ENCODE assay signal across 2 cellular contexts in genomic region chr4:76305971-76306881, GRCh38.
TF ChIP-seq lines count a peak whose summit lies in the region.

Gene STBD1 (plus strand): TSS chr4:76306733. CDS start chr4:76306770, 37 bp downstream.

TF ChIP-seq in WTC11, 78 proteins besides CTCF, POLR2A, EP300 and RAD21 (continued from another document and continues in another):
- no peak for TF ChIP-seq CDX4 (CRISPR knock-in tag; IDR thresholded peaks at IDR 0.05; ENCODE audit: borderline replicate concordance)
- TF ChIP-seq SP1 (CRISPR knock-in tag; conservative IDR thresholded peaks at IDR 0.05) = 0 out of 2 replicates have a peak, but pooled peaks have one; percentile 50
- TF ChIP-seq KAT7 (CRISPR knock-in tag; IDR thresholded peaks at IDR 0.05; ENCODE audit: borderline replicate concordance) = no peak
- peak; percentile 15; the same call in 1 of the 2 replicates for TF ChIP-seq IRF1 (CRISPR knock-in tag; IDR thresholded peaks at IDR 0.05)
- 0 out of 2 replicates have a peak, but pooled peaks have one; percentile 70 for TF ChIP-seq ZNF232 (CRISPR knock-in tag; IDR thresholded peaks at IDR 0.05)
- TF ChIP-seq ZNF423 (CRISPR knock-in tag; IDR thresholded peaks at IDR 0.05) = no peak
- no peak for TF ChIP-seq ESRRA (CRISPR knock-in tag; IDR thresholded peaks at IDR 0.05; ENCODE audit: borderline replicate concordance)
- 0 out of 2 replicates have a peak, but pooled peaks have one; percentile 2 for TF ChIP-seq E2F4 (CRISPR knock-in tag; IDR thresholded peaks at IDR 0.05; ENCODE audit: borderline replicate concordance, low read depth)
- no peak for TF ChIP-seq PREB (CRISPR knock-in tag; IDR thresholded peaks at IDR 0.05; ENCODE audit: borderline replicate concordance)
- TF ChIP-seq FOXP4 (CRISPR knock-in tag; IDR thresholded peaks at IDR 0.05) = peak; percentile 52; the same call in 1 of the 2 replicates
- TF ChIP-seq GTF2I (CRISPR knock-in tag; conservative IDR thresholded peaks at IDR 0.05) = no peak
- TF ChIP-seq NR2C2 (CRISPR knock-in tag; IDR thresholded peaks at IDR 0.05) = no peak
- no peak for TF ChIP-seq ZNF396 (CRISPR knock-in tag; IDR thresholded peaks at IDR 0.05; ENCODE audit: borderline replicate concordance)
- 0 out of 2 replicates have a peak, but pooled peaks have one; percentile 15 for TF ChIP-seq CREM (CRISPR knock-in tag; IDR thresholded peaks at IDR 0.05)
- 0 out of 2 replicates have a peak, but pooled peaks have one; percentile 53 for TF ChIP-seq SMAD3 (CRISPR knock-in tag; IDR thresholded peaks at IDR 0.05; ENCODE audit: borderline replicate concordance)
- TF ChIP-seq OVOL2 (CRISPR knock-in tag; IDR thresholded peaks at IDR 0.05; ENCODE audit: borderline replicate concordance) = no peak
- TF ChIP-seq MXD4 (CRISPR knock-in tag; IDR thresholded peaks at IDR 0.05; ENCODE audit: borderline replicate concordance) = no peak
- peak; percentile 89; the same call in 1 of the 2 replicates for TF ChIP-seq HMGXB4 (CRISPR knock-in tag; IDR thresholded peaks at IDR 0.05)

TF ChIP-seq in HepG2, 621 proteins besides CTCF, POLR2A, EP300 and RAD21 (continued from another document and continues in another):
- TF ChIP-seq PHF5A (CRISPR knock-in tag; IDR thresholded peaks at IDR 0.05; ENCODE audit: low read depth, unreplicated experiment) = peak; percentile 37
- TF ChIP-seq TFE3 (CRISPR knock-in tag; IDR thresholded peaks at IDR 0.05) = no peak; the same call in 1 of the 2 replicates
- TF ChIP-seq NR0B2 (CRISPR knock-in tag; IDR thresholded peaks at IDR 0.05) = peak; percentile 56; the same call in 1 of the 2 replicates
- peak; percentile 81 for TF ChIP-seq BORCS8-MEF2B (CRISPR knock-in tag; IDR thresholded peaks at IDR 0.05)
- peak; percentile 69; the same call in 1 of the 2 replicates for TF ChIP-seq ZNF740 (CRISPR knock-in tag; IDR thresholded peaks at IDR 0.05)
- no peak for TF ChIP-seq SRSF1 (optimal IDR thresholded peaks at IDR 0.05; ENCODE audit: low read depth, low read length)
- TF ChIP-seq RNF2 (conservative IDR thresholded peaks at IDR 0.05; ENCODE audit: low read depth) = 0 out of 2 replicates have a peak, but pooled peaks have one; percentile 28
- TF ChIP-seq MAF1 (CRISPR knock-in tag; IDR thresholded peaks at IDR 0.05; ENCODE audit: borderline replicate concordance) = no peak
- no peak for TF ChIP-seq THAP7 (CRISPR knock-in tag; IDR thresholded peaks at IDR 0.05)
- no peak for TF ChIP-seq ZSCAN9 (CRISPR knock-in tag; IDR thresholded peaks at IDR 0.05; ENCODE audit: borderline replicate concordance)
- no peak for TF ChIP-seq TGIF2 (CRISPR knock-in tag; IDR thresholded peaks at IDR 0.05)
- peak; percentile 75; the same call in 1 of the 2 replicates for TF ChIP-seq ZNF761 (CRISPR knock-in tag; conservative IDR thresholded peaks at IDR 0.05)
- peak; percentile 63; the same call in 1 of the 2 replicates for TF ChIP-seq IRF2 (CRISPR knock-in tag; IDR thresholded peaks at IDR 0.05)
- peak; percentile 28; the same call in 1 of the 2 replicates for TF ChIP-seq ATF2 (CRISPR knock-in tag; IDR thresholded peaks at IDR 0.05)
- 0 out of 2 replicates have a peak, but pooled peaks have one; percentile 44 for TF ChIP-seq ZNF343 (CRISPR knock-in tag; IDR thresholded peaks at IDR 0.05)
- 0 out of 2 replicates have a peak, but pooled peaks have one; percentile 23 for TF ChIP-seq ZNF639 (CRISPR knock-in tag; conservative IDR thresholded peaks at IDR 0.05)
- no peak for TF ChIP-seq NFE2 (CRISPR knock-in tag; IDR thresholded peaks at IDR 0.05)
- peak; percentile 85; the same call in 1 of the 2 replicates for TF ChIP-seq NFKB2 (CRISPR knock-in tag; IDR thresholded peaks at IDR 0.05; ENCODE audit: borderline replicate concordance)
- TF ChIP-seq ARID4A (CRISPR knock-in tag; IDR thresholded peaks at IDR 0.05; ENCODE audit: borderline replicate concordance) = peak; percentile 75
- TF ChIP-seq ZNF205 (CRISPR knock-in tag; IDR thresholded peaks at IDR 0.05) = peak; percentile 51; the same call in 1 of the 2 replicates
- peak; percentile 96 for TF ChIP-seq ZNF687 (CRISPR knock-in tag; IDR thresholded peaks at IDR 0.05)
- peak; percentile 17; the same call in 1 of the 2 replicates for TF ChIP-seq FOXP4 (CRISPR knock-in tag; IDR thresholded peaks at IDR 0.05)
- 0 out of 2 replicates have a peak, but pooled peaks have one; percentile 38 for TF ChIP-seq ZNF33A (CRISPR knock-in tag; IDR thresholded peaks at IDR 0.05; ENCODE audit: borderline replicate concordance)
- TF ChIP-seq NKX3-1 (CRISPR knock-in tag; IDR thresholded peaks at IDR 0.05) = peak; percentile 39; the same call in 1 of the 2 replicates
- 0 out of 2 replicates have a peak, but pooled peaks have one; percentile 33 for TF ChIP-seq ZNF251 (CRISPR knock-in tag; IDR thresholded peaks at IDR 0.05)
- TF ChIP-seq MLX (CRISPR knock-in tag; IDR thresholded peaks at IDR 0.05) = peak; percentile 81
- TF ChIP-seq ZNF335 (CRISPR knock-in tag; IDR thresholded peaks at IDR 0.05) = 0 out of 2 replicates have a peak, but pooled peaks have one; percentile 25
- TF ChIP-seq POLR2G (IDR thresholded peaks at IDR 0.05; ENCODE audit: low read depth, low read length) = peak; percentile 70
- no peak for TF ChIP-seq ZBTB3 (CRISPR knock-in tag; IDR thresholded peaks at IDR 0.05; ENCODE audit: borderline replicate concordance, low read depth)
- TF ChIP-seq ZFP90 (CRISPR knock-in tag; IDR thresholded peaks at IDR 0.05; ENCODE audit: borderline replicate concordance) = peak; percentile 7
- peak; percentile 45; the same call in 1 of the 2 replicates for TF ChIP-seq ZNF12 (CRISPR knock-in tag; IDR thresholded peaks at IDR 0.05)
